13 cellular contexts compared by ENCODE assay signal in the genomic region with DNA sequence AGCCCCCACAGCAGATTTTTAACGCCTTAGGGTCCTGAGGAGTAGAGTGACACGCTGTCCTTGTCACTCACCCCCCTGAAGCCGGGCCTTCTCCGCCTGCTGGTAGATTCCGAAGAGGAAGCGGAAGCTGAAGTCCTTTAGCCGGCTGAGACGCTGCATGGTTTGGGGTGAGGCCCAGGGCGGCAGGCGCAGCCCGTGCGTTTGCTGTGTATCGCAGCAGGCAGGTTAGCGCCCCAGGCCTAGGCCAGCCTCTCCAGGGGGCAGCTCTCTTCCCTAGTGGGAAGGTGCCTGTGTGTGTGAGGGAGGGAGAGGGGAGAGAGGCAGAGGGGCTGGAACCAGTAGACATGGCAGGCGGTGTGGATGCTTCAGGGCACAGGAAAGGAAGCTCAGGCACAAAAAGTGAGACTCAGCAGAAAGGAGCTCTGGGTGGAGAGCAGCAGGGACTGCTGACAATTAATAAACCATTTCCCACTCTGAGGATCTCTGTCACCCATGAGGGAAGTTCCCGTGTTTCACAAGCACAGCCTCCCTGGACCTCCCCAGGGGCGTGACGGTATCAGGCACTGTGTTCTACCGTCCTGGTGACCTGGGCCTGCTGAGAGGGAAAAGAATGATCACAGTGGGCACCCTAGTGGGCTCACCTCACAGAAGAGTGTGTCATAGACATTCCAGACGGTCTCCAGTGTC. TPM values are rescaled to one million over a fixed set of nuclear protein-coding genes. Genes with fewer than 3 reads are reported as not detected.
DNase-seq lines count a peak whose midpoint lies in the region; ATAC-seq and TF ChIP-seq lines count a peak whose summit lies in the region.
"Had no signal": no experiment of that assay in that cellular context is flagged by ENCODE, and none has a peak within 500 bp of the region (broad histone marks: within the 10 kb centered on the region; RNA-seq: fewer than 3 reads in every experiment).

No MANE protein-coding gene starts in this region.

- H3K9me3 ChIP-seq in SK-N-SH, result no peaks in the 10 kb centered on the region
- no peaks in the 10 kb centered on the region for H3K9me3 ChIP-seq in skeletal muscle tissue (ENCODE audit: control insufficient read depth in 3 of 3, low read length in 3 of 3)
- H3K9me3 ChIP-seq: esophagus squamous epithelium had no signal

- no peak for TF ChIP-seq CTCF in SK-N-SH (IDR thresholded peaks at IDR 0.05)

- no peaks in the 10 kb centered on the region for H3K9me2 ChIP-seq in SK-N-SH

- H3K9ac ChIP-seq in SK-N-SH (no peak overlapping the region), skeletal muscle tissue (ENCODE audit: low read depth in 1 of 3, low read length in 3 of 3) (no peak overlapping the region)

- WGBS in SK-N-SH (ENCODE audit: low lambda C conversion rate), result 94% methylated on average over 20 of the region's 20 CpGs

- H3K4me3 ChIP-seq in SK-N-SH (ENCODE audit: low read depth in 2 of 2, low read length in 1 of 2) (no peak overlapping the region), skeletal muscle tissue (ENCODE audit: low read length in 3 of 3) (no peak overlapping the region)
- H3K4me3 ChIP-seq: esophagus squamous epithelium had no signal

- H3K27ac ChIP-seq in SK-N-SH (ENCODE audit: low read depth in 2 of 2, low read length in 1 of 2), result no peak overlapping the region
- H3K27ac ChIP-seq in cingulate gyrus (ENCODE audit: low read depth, low read length), result peak overlapping the region; percentile 26
- peak overlapping the region; percentile 15 for H3K27ac ChIP-seq in skeletal muscle tissue (ENCODE audit: low read depth, low read length)

- CTCF ChIA-PET in SK-N-SH (lab: Yijun Ruan, JAX), result interaction anchor here (1.0 kb wide), 2 partner anchors 15 to 110 kb away, joined by 3 to 5 read pairs; no protein-coding TSS in a partner anchor

- no peak for TF ChIP-seq EP300 in SK-N-SH (IDR thresholded peaks at IDR 0.05; ENCODE audit: borderline replicate concordance in 1 of 2, low read depth in 1 of 2, low read length in 1 of 2)

- H3K4me2 ChIP-seq in SK-N-SH, result no peak overlapping the region

- H3F3A ChIP-seq in SK-N-SH (replicated peaks; ENCODE audit: insufficient read depth), result peaks cover 22% of the 10 kb centered on the region

- H2AFZ ChIP-seq in SK-N-SH (ENCODE audit: low read depth), result no peak overlapping the region

- H4K20me1 ChIP-seq in SK-N-SH (ENCODE audit: insufficient read depth), result no peaks in the 10 kb centered on the region

- no peak for ATAC-seq in SK-N-SH treated with all-trans-retinoic acid at 6 μM for 48 hours
- ATAC-seq: Panc1, T-cell had no signal

- no peaks in the 10 kb centered on the region for H3K27me3 ChIP-seq in SK-N-SH (ENCODE audit: insufficient read depth)
- no peaks in the 10 kb centered on the region for H3K27me3 ChIP-seq in skeletal muscle tissue (ENCODE audit: control insufficient read depth in 3 of 3, insufficient read depth in 3 of 3, low read length in 3 of 3)
- H3K27me3 ChIP-seq: esophagus squamous epithelium had no signal

- POLR2A ChIA-PET in SK-N-SH (lab: Yijun Ruan, JAX), result interaction anchor here (0.9 kb wide), 1 partner anchor 58 kb away, joined by 3 read pairs; no protein-coding TSS in a partner anchor

- H3K4me1 ChIP-seq in SK-N-SH (ENCODE audit: control insufficient read depth in 1 of 2, insufficient read depth in 2 of 2, low read depth in 1 of 2, low read length in 1 of 2) (peaks cover 8 to 15% of the 10 kb centered on the region in 2 experiments), skeletal muscle tissue (ENCODE audit: control insufficient read depth in 3 of 3, insufficient read depth in 3 of 3, low read length in 3 of 3) (peaks cover 23 to 29% (median 25%) of the 10 kb centered on the region in 3 donors)

- no peak for TF ChIP-seq RAD21 in SK-N-SH (IDR thresholded peaks at IDR 0.05; ENCODE audit: low read length)

- peaks cover 21 to 31% of the 10 kb centered on the region in 2 experiments for H3K36me3 ChIP-seq in SK-N-SH (replicated peaks in 1 of 2; ENCODE audit: control insufficient read depth in 1 of 2, insufficient read depth in 2 of 2, low read length in 1 of 2)
- H3K36me3 ChIP-seq in skeletal muscle tissue (ENCODE audit: control insufficient read depth in 3 of 3, insufficient read depth in 3 of 3, low read length in 3 of 3), result peaks cover 59 to 60% (median 60%) of the 10 kb centered on the region in 3 donors

- H3K79me2 ChIP-seq in SK-N-SH (ENCODE audit: insufficient read depth), result peaks cover 19% of the 10 kb centered on the region

- peak; percentile 4 for DNase-seq in SK-N-SH
- DNase-seq in NCI-H2107 (lab: John Stamatoyannopoulos, UW), result no peak
- no peak for DNase-seq in NCI-H82 treated with DMSO at 0.1 percent for 48 hours (lab: John Stamatoyannopoulos, UW; ENCODE audit: unreplicated experiment)
- DNase-seq: CD4-positive, CD25-positive, alpha-beta regulatory T cell; esophagus squamous epithelium; GOT3; NCI-H2029 treated with DMSO at 0.1 percent for 48 hours; NCI-H526; T-cell had no signal

TF ChIP-seq in SK-N-SH, 30 proteins besides CTCF, POLR2A, EP300 and RAD21 (continues in another document):
- TF ChIP-seq POLR2AphosphoS5 (IDR thresholded peaks at IDR 0.05; ENCODE audit: low read depth, low read length) (no peak), RXRA (IDR thresholded peaks at IDR 0.05; ENCODE audit: borderline replicate concordance, low read depth) (no peak), MXI1 (IDR thresholded peaks at IDR 0.05; ENCODE audit: low read depth, low read length) (no peak), FOXJ3 (CRISPR knock-in tag; IDR thresholded peaks at IDR 0.05) (no peak), CHD2 (IDR thresholded peaks at IDR 0.05; ENCODE audit: low read length, partially characterized antibody) (no peak), JUND (IDR thresholded peaks at IDR 0.05) (no peak), RCOR1 (IDR thresholded peaks at IDR 0.05; ENCODE audit: low read length) (no peak), RFX5 (IDR thresholded peaks at IDR 0.05; ENCODE audit: low read length) (no peak), TAF1 (IDR thresholded peaks at IDR 0.05; ENCODE audit: borderline replicate concordance, low read depth, low read length) (no peak), SMC3 (IDR thresholded peaks at IDR 0.05; ENCODE audit: low read depth, low read length) (no peak)
- TF ChIP-seq, protein P1, sequence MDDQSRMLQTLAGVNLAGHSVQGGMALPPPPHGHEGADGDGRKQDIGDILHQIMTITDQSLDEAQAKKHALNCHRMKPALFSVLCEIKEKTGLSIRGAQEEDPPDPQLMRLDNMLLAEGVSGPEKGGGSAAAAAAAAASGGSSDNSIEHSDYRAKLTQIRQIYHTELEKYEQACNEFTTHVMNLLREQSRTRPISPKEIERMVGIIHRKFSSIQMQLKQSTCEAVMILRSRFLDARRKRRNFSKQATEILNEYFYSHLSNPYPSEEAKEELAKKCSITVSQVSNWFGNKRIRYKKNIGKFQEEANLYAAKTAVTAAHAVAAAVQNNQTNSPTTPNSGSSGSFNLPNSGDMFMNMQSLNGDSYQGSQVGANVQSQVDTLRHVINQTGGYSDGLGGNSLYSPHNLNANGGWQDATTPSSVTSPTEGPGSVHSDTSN (IDR thresholded peaks at IDR 0.05), result no peak

TF ChIP-seq in SK-N-SH treated with all-trans-retinoic acid at 6 μM for 48 hours, 23 proteins besides CTCF, POLR2A, EP300 and RAD21:
- TF ChIP-seq CSDC2 (CRISPR knock-in tag; IDR thresholded peaks at IDR 0.05), result no peak
- TF ChIP-seq TCF4 (CRISPR knock-in tag; IDR thresholded peaks at IDR 0.05; ENCODE audit: borderline replicate concordance), result no peak

RNA-seq across cellular contexts. Expression of a gene that starts 3.8 kb away (rescaled TPM):
- 15.9 and 17.5 TPM in 2 replicates for polyA plus RNA-seq in SK-N-SH (2012; rRNA removed)
- polyA plus RNA-seq in SK-N-SH (2012; cell fraction: cytosol; rRNA removed), result 8.3 and 12.2 TPM in 2 replicates
- 39.2 and 48.5 TPM in 2 replicates for polyA plus RNA-seq in SK-N-SH (2012; cell fraction: nucleus; rRNA removed)
- total RNA-seq in skeletal muscle tissue, result 11.5 TPM

RNA-seq across cellular contexts. Expression of a gene that starts 13.0 kb away (rescaled TPM):
- 6.3 and 7.3 TPM in 2 replicates for polyA plus RNA-seq in SK-N-SH (2012; rRNA removed)
- polyA plus RNA-seq in SK-N-SH (2012; cell fraction: cytosol; rRNA removed), result 2.6 and 3.5 TPM in 2 replicates
- polyA plus RNA-seq in SK-N-SH (2012; cell fraction: nucleus; rRNA removed), result 21.7 and 30.1 TPM in 2 replicates
- total RNA-seq in skeletal muscle tissue, result 23.5 TPM

RNA-seq across cellular contexts. Expression of a gene that starts 25.1 kb away (rescaled TPM):
- 10.6 and 16.4 TPM in 2 replicates for polyA plus RNA-seq in SK-N-SH (2012; rRNA removed)
- polyA plus RNA-seq in SK-N-SH (2012; cell fraction: cytosol; rRNA removed), result 9.1 and 11.6 TPM in 2 replicates
- polyA plus RNA-seq in SK-N-SH (2012; cell fraction: nucleus; rRNA removed), result 53.5 and 82.5 TPM in 2 replicates
- 15.7 TPM for total RNA-seq in skeletal muscle tissue

RNA-seq across cellular contexts. Expression of a gene that starts 30.0 kb away (rescaled TPM):
- polyA plus RNA-seq in SK-N-SH (2012; rRNA removed), result 83.5 and 95.5 TPM in 2 replicates
- polyA plus RNA-seq in SK-N-SH (2012; cell fraction: cytosol; rRNA removed), result 65.2 and 68.4 TPM in 2 replicates
- polyA plus RNA-seq in SK-N-SH (2012; cell fraction: nucleus; rRNA removed), result 224 and 254 TPM in 2 replicates
- total RNA-seq in skeletal muscle tissue, result 7.8 TPM

RNA-seq across cellular contexts. Expression of a gene that starts 58.6 kb away (rescaled TPM):
- 24.4 and 31.1 TPM in 2 replicates for polyA plus RNA-seq in SK-N-SH (2012; rRNA removed)
- polyA plus RNA-seq in SK-N-SH (2012; cell fraction: cytosol; rRNA removed), result 15.8 and 23.6 TPM in 2 replicates
- 23.4 and 33.0 TPM in 2 replicates for polyA plus RNA-seq in SK-N-SH (2012; cell fraction: nucleus; rRNA removed)
- 127 TPM for total RNA-seq in skeletal muscle tissue
- total RNA-seq: CD4-positive, CD25-positive, alpha-beta regulatory T cell had no signal

Comparison
In these comparisons a context has a peak if more than half of its experiments do, and no peak if none do; other contexts are left out.
1. H3K27ac ChIP-seq: peak in cingulate gyrus (single experiment) and skeletal muscle tissue (single experiment); none in SK-N-SH (0 of 2).